Comparison of ENCODE assay signal across 31 cellular contexts in genomic region chr18:46373787-46374186, GRCh38.
"Had no signal": no experiment of that assay in that cellular context is flagged by ENCODE, and none has a peak within 500 bp of the region (broad histone marks: within the 10 kb centered on the region; RNA-seq: fewer than 3 reads in every experiment).

No MANE protein-coding gene starts in this region.

- H3K4me3 Mint-ChIP-seq: activated naive CD4-positive, alpha-beta T cell treated with anti-CD3 and anti-CD28 coated beads for 36 hours; activated naive CD8-positive, alpha-beta T cell treated with anti-CD3 and anti-CD28 coated beads for 36 hours; activated T-helper 1 cell treated with anti-CD3 and anti-CD28 coated beads, Interleukin-12 subunit alpha, Interleukin-12 subunit beta, Interleukin-2, Interleukin-4 antibody, amounts not matched to agents 30 ng/mL and 10 ng/mL and 1 ng/mL, durations not matched to agents 14 hours and 24 hours and 36 hours; naive thymus-derived CD8-positive, alpha-beta T cell; neural crest cell; stimulated activated effector memory CD8-positive, alpha-beta T cell treated with anti-CD3 and anti-CD28 coated beads, Interleukin-12 subunit alpha, Interleukin-12 subunit beta, amount 100 ng/mL, for 72 hours; stimulated activated naive CD8-positive, alpha-beta T cell treated with anti-CD3 and anti-CD28 coated beads, Interleukin-15, Interleukin-2, amounts not matched to agents 100 ng/mL and 50 ng/mL, for 24 hours had no signal

- H3K36me3 ChIP-seq: adrenal gland, ascending aorta, brain microvascular endothelial cell, gastrocnemius medialis, left lung, lower lobe of right lung, right lobe of liver, thoracic aorta, upper lobe of left lung, vagina had no signal

- H3K27ac Mint-ChIP-seq: activated naive CD4-positive, alpha-beta T cell treated with anti-CD3 and anti-CD28 coated beads for 36 hours; activated naive CD8-positive, alpha-beta T cell treated with anti-CD3 and anti-CD28 coated beads for 36 hours; activated T-helper 1 cell treated with anti-CD3 and anti-CD28 coated beads, Interleukin-12 subunit alpha, Interleukin-12 subunit beta, Interleukin-2, Interleukin-4 antibody, amounts not matched to agents 30 ng/mL and 10 ng/mL and 1 ng/mL, durations not matched to agents 14 hours and 24 hours and 36 hours; naive thymus-derived CD8-positive, alpha-beta T cell; stimulated activated naive CD8-positive, alpha-beta T cell treated with anti-CD3 and anti-CD28 coated beads, Interleukin-15, Interleukin-2, amounts not matched to agents 100 ng/mL and 50 ng/mL, for 24 hours had no signal

- H3K4me1 Mint-ChIP-seq: activated naive CD8-positive, alpha-beta T cell treated with anti-CD3 and anti-CD28 coated beads for 36 hours; stimulated activated effector memory CD8-positive, alpha-beta T cell treated with anti-CD3 and anti-CD28 coated beads, Interleukin-12 subunit alpha, Interleukin-12 subunit beta, amount 100 ng/mL, for 72 hours had no signal

- H3K4me3 ChIP-seq: adrenal gland, ascending aorta, coronary artery, dorsolateral prefrontal cortex, gastrocnemius medialis, left lung, lower lobe of right lung, right lobe of liver, skin epidermis, thoracic aorta, upper lobe of left lung, vagina had no signal

- H3K27ac ChIP-seq: adrenal gland, ascending aorta, brain microvascular endothelial cell, coronary artery, dorsolateral prefrontal cortex, gastrocnemius medialis, left lung, lower lobe of right lung, right lobe of liver, skin epidermis, thoracic aorta, upper lobe of left lung, vagina had no signal

- H3K36me3 Mint-ChIP-seq: activated naive CD8-positive, alpha-beta T cell treated with anti-CD3 and anti-CD28 coated beads for 36 hours; naive thymus-derived CD8-positive, alpha-beta T cell; stimulated activated effector memory CD8-positive, alpha-beta T cell treated with anti-CD3 and anti-CD28 coated beads, Interleukin-12 subunit alpha, Interleukin-12 subunit beta, amount 100 ng/mL, for 72 hours had no signal

- H3K9me3 ChIP-seq: adrenal gland, ascending aorta, gastrocnemius medialis, left lung, lower lobe of right lung, right lobe of liver, thoracic aorta, upper lobe of left lung, vagina had no signal

- H3K27me3 ChIP-seq: adrenal gland, ascending aorta, brain microvascular endothelial cell, dorsolateral prefrontal cortex, gastrocnemius medialis, left lung, right lobe of liver, upper lobe of left lung, vagina had no signal

- H3K4me1 ChIP-seq: adrenal gland, ascending aorta, gastrocnemius medialis, left lung, lower lobe of right lung, vagina had no signal

- DNase-seq: activated CD4-positive, alpha-beta T cell treated with anti-CD3 and anti-CD28 coated beads for 48 hours; activated CD4-positive, alpha-beta T cell treated with anti-CD3 and anti-CD28 coated beads, Interleukin-2, amount 50 U/mL, for 48 hours; activated CD8-positive, alpha-beta memory T cell treated with anti-CD3 and anti-CD28 coated beads, Interleukin-2, amount 50 U/mL, for 4 hours; activated effector memory CD4-positive, alpha-beta T cell treated with anti-CD3 and anti-CD28 coated beads, Interleukin-2, amount 50 U/mL, for 16 hours; activated naive CD4-positive, alpha-beta T cell treated with anti-CD3 and anti-CD28 coated beads for 36 hours; activated naive CD8-positive, alpha-beta T cell treated with anti-CD3 and anti-CD28 coated beads for 36 hours; activated T-cell treated with anti-CD3 and anti-CD28 coated beads, Interleukin-2, amount 50 U/mL, for 1 hour; adrenal gland; brain microvascular endothelial cell; dorsolateral prefrontal cortex; effector memory CD4-positive, alpha-beta T cell; erythroblast; gastrocnemius medialis; left lung; lower lobe of right lung; mesenchymal stem cell; naive thymus-derived CD8-positive, alpha-beta T cell; posterior cingulate gyrus; right lobe of liver; stimulated activated CD4-positive, alpha-beta T cell treated with anti-CD3 and anti-CD28 coated beads, Interleukin-4, amount 100 ng/mL, for 24 hours; upper lobe of left lung had no signal

- ATAC-seq: activated CD4-positive, CD25-positive, alpha-beta regulatory T cell treated with anti-CD3 and anti-CD28 coated beads, Interleukin-2, amount 50 U/mL, for 24 hours; gastrocnemius medialis; lower lobe of right lung; naive thymus-derived CD8-positive, alpha-beta T cell; right lobe of liver; stimulated activated effector memory CD8-positive, alpha-beta T cell treated with anti-CD3 and anti-CD28 coated beads, Interleukin-12 subunit alpha, Interleukin-12 subunit beta, amount 100 ng/mL, for 72 hours had no signal

- H3K27me3 Mint-ChIP-seq: activated naive CD8-positive, alpha-beta T cell treated with anti-CD3 and anti-CD28 coated beads for 36 hours; naive thymus-derived CD8-positive, alpha-beta T cell; stimulated activated naive CD8-positive, alpha-beta T cell treated with anti-CD3 and anti-CD28 coated beads, Interleukin-15, Interleukin-2, amounts not matched to agents 100 ng/mL and 50 ng/mL, for 24 hours had no signal

- H3K9me3 Mint-ChIP-seq: activated naive CD4-positive, alpha-beta T cell treated with anti-CD3 and anti-CD28 coated beads for 36 hours; activated naive CD8-positive, alpha-beta T cell treated with anti-CD3 and anti-CD28 coated beads for 36 hours; activated T-helper 1 cell treated with anti-CD3 and anti-CD28 coated beads, Interleukin-12 subunit alpha, Interleukin-12 subunit beta, Interleukin-2, Interleukin-4 antibody, amounts not matched to agents 30 ng/mL and 10 ng/mL and 1 ng/mL, durations not matched to agents 14 hours and 24 hours and 36 hours; naive thymus-derived CD8-positive, alpha-beta T cell; neural crest cell; stimulated activated naive CD8-positive, alpha-beta T cell treated with anti-CD3 and anti-CD28 coated beads, Interleukin-15, Interleukin-2, amounts not matched to agents 100 ng/mL and 50 ng/mL, for 24 hours had no signal
